Comparison of ENCODE assay signal across 11 cellular contexts in genomic region chr17:81251091-81251942, GRCh38. TPM values are rescaled to one million over a fixed set of nuclear protein-coding genes. Genes with fewer than 3 reads are reported as not detected.
DNase-seq lines count a peak whose midpoint lies in the region; ATAC-seq and TF ChIP-seq lines count a peak whose summit lies in the region.
"Had no signal": no experiment of that assay in that cellular context is flagged by ENCODE, and none has a peak within 500 bp of the region (broad histone marks: within the 10 kb centered on the region; RNA-seq: fewer than 3 reads in every experiment).

No MANE protein-coding gene starts in this region.

- H3K4me3 ChIP-seq in right atrium auricular region: no peak overlapping the region
- H3K4me3 ChIP-seq in CD8-positive, alpha-beta memory T cell (ENCODE audit: low read length): no peak overlapping the region

- peaks cover 0 to 21% of the 10 kb centered on the region in 2 donors for H3K4me1 ChIP-seq in right atrium auricular region
- H3K4me1 ChIP-seq in CD8-positive, alpha-beta memory T cell (ENCODE audit: insufficient read depth, low read length): no peaks in the 10 kb centered on the region

- H3K27ac Mint-ChIP-seq in activated naive CD8-positive, alpha-beta T cell treated with anti-CD3 and anti-CD28 coated beads for 36 hours: no peak overlapping the region
- H3K27ac Mint-ChIP-seq in stimulated activated memory B cell treated with anti-CD40 and anti-IgM and Interleukin-4, amounts not matched to agents 10 μg/mL and 1 μg/mL and 100 μg/mL, for 72 hours: peak overlapping the region; percentile 65
- H3K27ac Mint-ChIP-seq in CD8-positive, alpha-beta memory T cell: no peak overlapping the region
- H3K27ac Mint-ChIP-seq: progenitor cell of endocrine pancreas had no signal

- H3K36me3 Mint-ChIP-seq in activated naive CD8-positive, alpha-beta T cell treated with anti-CD3 and anti-CD28 coated beads for 36 hours: peaks cover 17% of the 10 kb centered on the region
- H3K36me3 Mint-ChIP-seq in stimulated activated memory B cell treated with anti-CD40 and anti-IgM and Interleukin-4, amounts not matched to agents 10 μg/mL and 1 μg/mL and 100 μg/mL, for 72 hours: peaks cover 42% of the 10 kb centered on the region
- H3K36me3 Mint-ChIP-seq in CD8-positive, alpha-beta memory T cell: peaks cover 3 to 48% (median 11%) of the 10 kb centered on the region in 3 donors

- CTCF ChIA-PET in CD8-positive, alpha-beta memory T cell (lab: Charles Lee): interaction anchor here (0.7 kb wide), 1 partner anchor 233 kb away, joined by 4 read pairs; no protein-coding TSS in a partner anchor

- H3K9me3 ChIP-seq in right atrium auricular region: no peaks in the 10 kb centered on the region
- H3K9me3 ChIP-seq in CD8-positive, alpha-beta memory T cell (ENCODE audit: low read length): no peaks in the 10 kb centered on the region

- no peaks in the 10 kb centered on the region for H3K27me3 ChIP-seq in right atrium auricular region
- H3K27me3 ChIP-seq in CD8-positive, alpha-beta memory T cell (ENCODE audit: insufficient read depth, low read length, poor library complexity, severe bottlenecking): no peaks in the 10 kb centered on the region

- ATAC-seq in Right ventricle myocardium inferior (peak; percentile 47), GM18519 (IDR thresholded peaks at IDR 0.05; ENCODE audit: low FRiP score, unreplicated experiment) (no peak), HG02970 (IDR thresholded peaks at IDR 0.05; ENCODE audit: low FRiP score, unreplicated experiment) (no peak)
- ATAC-seq in stimulated activated memory B cell treated with anti-CD40 and anti-IgM and Interleukin-4, amounts not matched to agents 10 μg/mL and 1 μg/mL and 100 μg/mL, for 72 hours: no peak

- intact Hi-C loops in Right ventricle myocardium inferior (cut with DNase I): loop anchor here (5.0 kb wide), 2 partner anchors 151 to 286 kb away; no protein-coding TSS in a partner anchor

- POLR2A ChIA-PET in CD8-positive, alpha-beta memory T cell (lab: Charles Lee): no interaction called here

- peak overlapping the region; percentile 22 for H3K4me3 Mint-ChIP-seq in activated naive CD8-positive, alpha-beta T cell treated with anti-CD3 and anti-CD28 coated beads for 36 hours
- H3K4me3 Mint-ChIP-seq in stimulated activated memory B cell treated with anti-CD40 and anti-IgM and Interleukin-4, amounts not matched to agents 10 μg/mL and 1 μg/mL and 100 μg/mL, for 72 hours: no peak overlapping the region
- peak overlapping the region in 1 of 7 donors; percentile 68 for H3K4me3 Mint-ChIP-seq in CD8-positive, alpha-beta memory T cell

- no peaks in the 10 kb centered on the region for H3K9me3 Mint-ChIP-seq in activated naive CD8-positive, alpha-beta T cell treated with anti-CD3 and anti-CD28 coated beads for 36 hours
- H3K9me3 Mint-ChIP-seq in stimulated activated memory B cell treated with anti-CD40 and anti-IgM and Interleukin-4, amounts not matched to agents 10 μg/mL and 1 μg/mL and 100 μg/mL, for 72 hours: no peaks in the 10 kb centered on the region
- no peaks in the 10 kb centered on the region for H3K9me3 Mint-ChIP-seq in CD8-positive, alpha-beta memory T cell

- H3K4me1 Mint-ChIP-seq in activated naive CD8-positive, alpha-beta T cell treated with anti-CD3 and anti-CD28 coated beads for 36 hours: peaks cover 12% of the 10 kb centered on the region
- H3K4me1 Mint-ChIP-seq in stimulated activated memory B cell treated with anti-CD40 and anti-IgM and Interleukin-4, amounts not matched to agents 10 μg/mL and 1 μg/mL and 100 μg/mL, for 72 hours: peaks cover 23% of the 10 kb centered on the region
- H3K4me1 Mint-ChIP-seq in CD8-positive, alpha-beta memory T cell: peaks cover 9 to 12% (median 11%) of the 10 kb centered on the region in 3 donors

- no peak overlapping the region for H3K27ac ChIP-seq in right atrium auricular region
- no peak overlapping the region for H3K27ac ChIP-seq in CD8-positive, alpha-beta memory T cell (ENCODE audit: low read depth, low read length)

- peaks cover 31% of the 10 kb centered on the region for H3K36me3 ChIP-seq in right atrium auricular region
- peaks cover 11% of the 10 kb centered on the region for H3K36me3 ChIP-seq in CD8-positive, alpha-beta memory T cell (ENCODE audit: insufficient read depth, low read length)

- peak; percentile 64 for DNase-seq in Right ventricle myocardium inferior (ENCODE audit: missing footprints)
- no peak for DNase-seq in right atrium auricular region (ENCODE audit: low spot score)
- peak; percentile 99 for DNase-seq in NCI-H2171 treated with DMSO at 0.1 percent for 48 hours (lab: John Stamatoyannopoulos, UW)
- no peak for DNase-seq in activated naive CD8-positive, alpha-beta T cell treated with anti-CD3 and anti-CD28 coated beads for 36 hours
- DNase-seq in CD8-positive, alpha-beta memory T cell: no peak
- DNase-seq: activated CD8-positive, alpha-beta memory T cell treated with anti-CD3 and anti-CD28 coated beads, Interleukin-2, amount 50 U/mL, for 48 hours; mesenchymal stem cell had no signal

- TF ChIP-seq CTCF in right atrium auricular region (IDR thresholded peaks at IDR 0.05): no peak

- no peaks in the 10 kb centered on the region for H3K27me3 Mint-ChIP-seq in activated naive CD8-positive, alpha-beta T cell treated with anti-CD3 and anti-CD28 coated beads for 36 hours
- no peaks in the 10 kb centered on the region for H3K27me3 Mint-ChIP-seq in stimulated activated memory B cell treated with anti-CD40 and anti-IgM and Interleukin-4, amounts not matched to agents 10 μg/mL and 1 μg/mL and 100 μg/mL, for 72 hours
- H3K27me3 Mint-ChIP-seq in CD8-positive, alpha-beta memory T cell: peaks cover 0 to 2% of the 10 kb centered on the region in 2 donors
- H3K27me3 Mint-ChIP-seq: progenitor cell of endocrine pancreas had no signal

RNA-seq across cellular contexts. Expression of gene NDUFAF8, which starts 12.2 kb away (rescaled TPM):
- total RNA-seq in Right ventricle myocardium inferior: 58.0 TPM
- total RNA-seq in right atrium auricular region: 10 to 100 TPM; 53.1 to 53.5 TPM
- total RNA-seq in activated naive CD8-positive, alpha-beta T cell treated with anti-CD3 and anti-CD28 coated beads for 36 hours: 100 to 1,000 TPM in 1 of 2 experiments, 10 to 100 TPM in 1; 97.2 to 102 TPM
- 100 to 1,000 TPM; 136 to 138 TPM for total RNA-seq in CD8-positive, alpha-beta memory T cell
- polyA plus RNA-seq in CD8-positive, alpha-beta memory T cell: 76.4 TPM

RNA-seq across cellular contexts. Expression of gene TEPSIN, which starts 12.5 kb away (rescaled TPM):
- 11.1 TPM for total RNA-seq in Right ventricle myocardium inferior
- 10 to 100 TPM; 12.3 to 14.3 TPM for total RNA-seq in right atrium auricular region
- 10 to 100 TPM; 25.9 to 31.7 TPM for total RNA-seq in activated naive CD8-positive, alpha-beta T cell treated with anti-CD3 and anti-CD28 coated beads for 36 hours
- 10 to 100 TPM; 41.2 to 44.2 TPM for total RNA-seq in CD8-positive, alpha-beta memory T cell
- polyA plus RNA-seq in CD8-positive, alpha-beta memory T cell: 6.2 TPM

RNA-seq across cellular contexts. Expression of gene CEP131, which starts 28.6 kb away (rescaled TPM):
- total RNA-seq in Right ventricle myocardium inferior (8.9 TPM), right atrium auricular region (1 to 10 TPM; 5.5 to 6.2 TPM)
- 10 to 100 TPM in 1 of 2 experiments, 1 to 10 TPM in 1; 8.6 to 10.2 TPM for total RNA-seq in activated naive CD8-positive, alpha-beta T cell treated with anti-CD3 and anti-CD28 coated beads for 36 hours
- total RNA-seq in CD8-positive, alpha-beta memory T cell: 10 to 100 TPM; 13.2 to 13.3 TPM
- polyA plus RNA-seq in CD8-positive, alpha-beta memory T cell: 6.5 TPM

RNA-seq across cellular contexts. Expression of gene SLC38A10, which starts 43.8 kb away (rescaled TPM):
- total RNA-seq in Right ventricle myocardium inferior: 44.6 TPM
- 10 to 100 TPM; 46.2 to 63.4 TPM for total RNA-seq in right atrium auricular region
- 10 to 100 TPM; 35.7 to 38.7 TPM for total RNA-seq in activated naive CD8-positive, alpha-beta T cell treated with anti-CD3 and anti-CD28 coated beads for 36 hours
- 10 to 100 TPM; 49.0 to 51.0 TPM for total RNA-seq in CD8-positive, alpha-beta memory T cell
- polyA plus RNA-seq in CD8-positive, alpha-beta memory T cell: 71.1 TPM

Comparison
In these comparisons a context has a peak if more than half of its experiments do, and no peak if none do; other contexts are left out.
1. DNase-seq: peak in Right ventricle myocardium inferior (single experiment) and NCI-H2171 treated with DMSO at 0.1 percent for 48 hours (single experiment); none in right atrium auricular region (single experiment), activated naive CD8-positive, alpha-beta T cell treated with anti-CD3 and anti-CD28 coated beads for 36 hours (single experiment) and CD8-positive, alpha-beta memory T cell (0 of 5).